ENCODE assay signal across 9 cellular contexts in genomic region chr19:38250821-38251563, GRCh38. TPM values are rescaled to one million over a fixed set of nuclear protein-coding genes. Genes with fewer than 3 reads are reported as not detected.
DNase-seq lines count a peak whose midpoint lies in the region; ATAC-seq and TF ChIP-seq lines count a peak whose summit lies in the region.
"Had no signal": no experiment of that assay in that cellular context is flagged by ENCODE, and none has a peak within 500 bp of the region (broad histone marks: within the 10 kb centered on the region; RNA-seq: fewer than 3 reads in every experiment).

No MANE protein-coding gene starts in this region.

- intact Hi-C loops in dorsolateral prefrontal cortex (cut with DNase I) (no loop called here), lower lobe of right lung (cut with DNase I) (no loop called here), stomach (cut with DNase I; ENCODE audit: low total_unique reads) (no loop called here)

- H3K27me3 ChIP-seq in dorsolateral prefrontal cortex (peaks cover 0 to 5% (median under 1%) of the 10 kb centered on the region in 45 donors), lower lobe of right lung (ENCODE audit: low read depth) (peaks cover 9% of the 10 kb centered on the region), stomach (peaks cover 0 to 11% (median 3%) of the 10 kb centered on the region in 3 donors)

- DNase-seq in NCI-H2171 treated with DMSO at 0.1 percent for 48 hours (lab: John Stamatoyannopoulos, UW) (peak; percentile 93), dorsolateral prefrontal cortex (peak in 9 of 10 donors; percentile 56 to 87 (median 77)), lower lobe of right lung (peak; percentile 56), stomach (peak; percentile 60), SW480 (ENCODE audit: low spot score) (no peak), cerebellar nuclear complex (lab: John Stamatoyannopoulos, UW) (no peak)
- DNase-seq: foreskin fibroblast had no signal

- peak overlapping the region in 56 of 59 donors; percentile 4 to 90 (median 71) for H3K4me3 ChIP-seq in dorsolateral prefrontal cortex
- peak overlapping the region; percentile 58 for H3K4me3 ChIP-seq in lower lobe of right lung
- peak overlapping the region; percentile 26 to 57 (median 40) for H3K4me3 ChIP-seq in stomach

- H3K9me3 ChIP-seq in lower lobe of right lung (no peaks in the 10 kb centered on the region), stomach (no peaks in the 10 kb centered on the region)

- TF ChIP-seq CTCF in dorsolateral prefrontal cortex (IDR thresholded peaks at IDR 0.05 in 54 of 56, conservative IDR thresholded peaks at IDR 0.05 in 2 of 56; ENCODE audit: low read depth in 1 of 56, partially characterized antibody in 56 of 56) (no peak), lower lobe of right lung (IDR thresholded peaks at IDR 0.05) (no peak), stomach (IDR thresholded peaks at IDR 0.05) (no peak)

- WGBS in stomach, 5 donors = 15 to 29% (median 27%) methylated on average over 17 to 18 of the region's 18 CpGs

- no peak for TF ChIP-seq EP300 in stomach (IDR thresholded peaks at IDR 0.05)

- H3K27ac ChIP-seq in dorsolateral prefrontal cortex (peak overlapping the region; percentile 77 to 100 (median 99)), lower lobe of right lung (peak overlapping the region; percentile 77), stomach (peak overlapping the region; percentile 65 to 92 (median 89))

- H3K4me1 ChIP-seq in lower lobe of right lung = peaks cover 26% of the 10 kb centered on the region
- H3K4me1 ChIP-seq in stomach = peaks cover 32 to 86% (median 55%) of the 10 kb centered on the region in 4 donors

- no peak for TF ChIP-seq POLR2A in stomach (IDR thresholded peaks at IDR 0.05)

- H3K36me3 ChIP-seq in lower lobe of right lung (no peaks in the 10 kb centered on the region), stomach (no peaks in the 10 kb centered on the region)

- ATAC-seq in lower lobe of right lung = peak; percentile 51 to 60
- no peak for ATAC-seq in HG03342 (IDR thresholded peaks at IDR 0.05; ENCODE audit: unreplicated experiment)
- no peak for ATAC-seq in GM21360 (IDR thresholded peaks at IDR 0.05; ENCODE audit: unreplicated experiment)

RNA-seq across cellular contexts. Expression of gene PPP1R14A, which starts 5.2 kb away (rescaled TPM):
- total RNA-seq in dorsolateral prefrontal cortex = 100 to 1,000 TPM in 57 of 120 experiments, 10 to 100 TPM in 63; 17.4 to 465 (median 98.7) TPM
- 65.0 TPM for total RNA-seq in lower lobe of right lung
- 100 to 1,000 TPM in 1 of 5 donors, 10 to 100 TPM in 3, 1 to 10 TPM in 1; 8.8 to 197 (median 31.6) TPM for total RNA-seq in stomach
- polyA plus RNA-seq in stomach = 100 to 1,000 TPM in 1 of 3 donors, 10 to 100 TPM in 2; 53.2 to 138 (median 54.9) TPM

RNA-seq across cellular contexts. Expression of gene SPINT2, which starts 13.4 kb away (rescaled TPM):
- total RNA-seq in dorsolateral prefrontal cortex (100 to 1,000 TPM in 44 of 120 experiments, 10 to 100 TPM in 76; 41.9 to 135 (median 92.4) TPM), lower lobe of right lung (202 TPM), stomach (1,000 to 10,000 TPM in 1 of 5 donors, 100 to 1,000 TPM in 2, 10 to 100 TPM in 2; 29.8 to 1,508 (median 255) TPM)
- polyA plus RNA-seq in stomach = 100 to 1,000 TPM in 2 of 3 donors, 10 to 100 TPM in 1; 54.5 to 255 (median 184) TPM

RNA-seq across cellular contexts. Expression of gene DPF1, which starts 27.0 kb away (rescaled TPM):
- total RNA-seq in dorsolateral prefrontal cortex (10 to 100 TPM; 22.0 to 91.2 (median 57.5) TPM), lower lobe of right lung (not detected), stomach (not detected)
- under 1 TPM in 2 of 3 donors, not detected in 1; 0.12 to 0.43 TPM for polyA plus RNA-seq in stomach

RNA-seq across cellular contexts. Expression of gene C19orf33, which starts 53.1 kb away (rescaled TPM):
- 1 to 10 TPM in 38 of 120 experiments, under 1 TPM in 1, not detected in 81; 1.00 to 5.1 (median 2.0) TPM for total RNA-seq in dorsolateral prefrontal cortex
- total RNA-seq in lower lobe of right lung = 35.6 TPM
- total RNA-seq in stomach = 100 to 1,000 TPM in 3 of 5 donors, 10 to 100 TPM in 2; 33.5 to 287 (median 171) TPM
- 1,000 to 10,000 TPM in 2 of 3 donors, 100 to 1,000 TPM in 1; 388 to 1,069 (median 1,022) TPM for polyA plus RNA-seq in stomach

Comparison
In these comparisons a context has a peak if more than half of its experiments do, and no peak if none do; other contexts are left out.
1. DNase-seq: peak in NCI-H2171 treated with DMSO at 0.1 percent for 48 hours (single experiment), dorsolateral prefrontal cortex (9 of 10), lower lobe of right lung (single experiment) and stomach (single experiment); none in SW480 (single experiment) and cerebellar nuclear complex (0 of 2).
2. ATAC-seq: peak in lower lobe of right lung (2 of 2); none in HG03342 (single experiment) and GM21360 (single experiment).
3. RNA of gene DPF1, which starts 27.0 kb away (total RNA-seq): 22.0 to 91.2 TPM in dorsolateral prefrontal cortex; not detected in lower lobe of right lung (single experiment) and not detected in stomach; every median in the first group is over 10 times any median in the second.
4. Peak in every context shown above with its lines, with median percentiles within 50 percentile points of each other: H3K27ac ChIP-seq and H3K4me3 ChIP-seq.